16 cellular contexts compared by ENCODE assay signal in the genomic region with DNA sequence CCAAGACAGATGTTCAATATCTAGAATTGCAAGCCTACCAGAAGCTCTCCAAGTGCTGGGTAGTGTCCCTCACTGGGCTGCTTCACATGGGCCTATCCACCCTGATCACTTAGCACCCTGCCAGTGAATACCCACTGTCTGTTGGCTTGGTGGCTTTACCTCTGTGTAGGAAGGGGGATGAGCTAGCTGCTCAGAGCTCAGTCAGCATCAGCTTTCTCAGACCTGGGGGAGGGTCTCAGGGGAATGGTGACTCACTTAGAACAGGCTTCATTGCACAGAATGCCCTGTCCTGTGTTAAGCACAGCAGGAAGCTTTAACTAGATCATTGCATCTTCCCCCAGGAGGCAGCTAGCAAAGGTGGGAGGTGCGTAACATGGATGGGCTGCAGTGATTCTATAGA.
DNase-seq lines count a peak whose midpoint lies in the region; ATAC-seq, FAIRE-seq and TF ChIP-seq lines count a peak whose summit lies in the region.
"Had no signal": no experiment of that assay in that cellular context is flagged by ENCODE, and none has a peak within 500 bp of the region (broad histone marks: within the 10 kb centered on the region; RNA-seq: fewer than 3 reads in every experiment).

No MANE protein-coding gene starts in this region.

- H3K27me3 ChIP-seq in DND-41 (ENCODE audit: insufficient read depth, low read length, poor library complexity): no peaks in the 10 kb centered on the region
- no peaks in the 10 kb centered on the region for H3K27me3 ChIP-seq in ascending aorta
- H3K27me3 ChIP-seq in trophoblast cell (ENCODE audit: insufficient read depth, low read length): no peaks in the 10 kb centered on the region
- H3K27me3 ChIP-seq: left lung, ovary had no signal

- H3K4me3 ChIP-seq in DND-41 (ENCODE audit: low read depth in 1 of 2, low read length in 2 of 2): no peak overlapping the region
- H3K4me3 ChIP-seq in ascending aorta: no peak overlapping the region
- no peak overlapping the region for H3K4me3 ChIP-seq in trophoblast cell (ENCODE audit: low read depth, low read length)
- H3K4me3 ChIP-seq: left lung, ovary had no signal

- DNase-seq in DND-41 (peak; percentile 31), RCC 7860 (ENCODE audit: low spot score) (peak; percentile 75), islet precursor cell (peak; percentile 85), ascending aorta (ENCODE audit: low spot score in 2 of 2) (no peak), trophoblast cell (no peak)
- no peak for DNase-seq in stimulated activated CD4-positive, alpha-beta T cell treated with anti-CD3 and anti-CD28 coated beads, Interleukin-1b, Interleukin-23, amount 100 ng/mL, for 48 hours
- DNase-seq: activated T-cell treated with anti-CD3 and anti-CD28 coated beads, Interleukin-2, amount 50 U/mL, for 4 hours; left lung; NCI-H2171 treated with DMSO at 0.1 percent for 48 hours; ovary; stimulated activated CD4-positive, alpha-beta T cell treated with anti-CD3 and anti-CD28 coated beads, Interleukin-2, amount 100 ng/mL, for 48 hours; substantia nigra had no signal

- H3K23ac ChIP-seq in trophoblast cell (ENCODE audit: low read length): no peak overlapping the region

- no peak overlapping the region for H3K14ac ChIP-seq in trophoblast cell (ENCODE audit: low read length)

- H2AFZ ChIP-seq in DND-41 (ENCODE audit: low read depth, low read length) (no peak overlapping the region), trophoblast cell (ENCODE audit: insufficient read depth, low read length, poor library complexity) (no peak overlapping the region)

- no peak overlapping the region for H3K4ac ChIP-seq in trophoblast cell (ENCODE audit: low read depth, low read length)

- H3K18ac ChIP-seq in trophoblast cell (ENCODE audit: low read length): no peak overlapping the region

- no peaks in the 10 kb centered on the region for H3K9me3 ChIP-seq in DND-41 (ENCODE audit: insufficient read depth, low read length, severe bottlenecking)
- H3K9me3 ChIP-seq in ascending aorta: no peaks in the 10 kb centered on the region
- H3K9me3 ChIP-seq in trophoblast cell (ENCODE audit: insufficient read depth, low read depth, low read length): no peaks in the 10 kb centered on the region
- H3K9me3 ChIP-seq: left lung, ovary had no signal

- no peaks in the 10 kb centered on the region for H4K20me1 ChIP-seq in DND-41 (ENCODE audit: insufficient read depth, low read length)

- FAIRE-seq in RCC 7860 (lab: Jason Lieb, UNC): peak; percentile 45
- FAIRE-seq: bronchial epithelial cell had no signal

- no peaks in the 10 kb centered on the region for H3K36me3 ChIP-seq in DND-41 (ENCODE audit: insufficient read depth, low read length)
- H3K36me3 ChIP-seq in ascending aorta: no peaks in the 10 kb centered on the region
- H3K36me3 ChIP-seq in trophoblast cell (ENCODE audit: control insufficient read depth in 1 of 2, insufficient read depth in 2 of 2, low read length in 2 of 2): no peaks in the 10 kb centered on the region
- H3K36me3 ChIP-seq: left lung, ovary had no signal

- 0 out of 2 replicates have a peak overlapping the region, but pooled peaks have one; percentile 13 for H3K27ac ChIP-seq in DND-41 (ENCODE audit: low read length)
- no peak overlapping the region for H3K27ac ChIP-seq in ascending aorta
- H3K27ac ChIP-seq in trophoblast cell (ENCODE audit: low read depth, low read length): no peak overlapping the region
- H3K27ac ChIP-seq: KMS-11, left lung, ovary had no signal

- intact Hi-C loops in ascending aorta (cut with DNase I): no loop called here

- no peak overlapping the region for H3K9ac ChIP-seq in DND-41 (ENCODE audit: low read depth, low read length)
- H3K9ac ChIP-seq in trophoblast cell (ENCODE audit: low read length): no peak overlapping the region
- H3K9ac ChIP-seq: KMS-11 had no signal

- no peak overlapping the region for H4K91ac ChIP-seq in trophoblast cell (ENCODE audit: low read depth, low read length)

- no peaks in the 10 kb centered on the region for H3K79me2 ChIP-seq in DND-41 (ENCODE audit: insufficient read depth, low read length)
- H3K79me2 ChIP-seq in trophoblast cell (ENCODE audit: control insufficient read depth, insufficient read depth, low read length, poor library complexity): no peaks in the 10 kb centered on the region

- H2AK5ac ChIP-seq in trophoblast cell (ENCODE audit: low read length): no peak overlapping the region

- no peaks in the 10 kb centered on the region for H3K79me1 ChIP-seq in trophoblast cell (ENCODE audit: low read length)

- ATAC-seq in DND-41 (ENCODE audit: insufficient read depth, low read depth): peak; percentile 77; the same call in 2 of the 3 replicates
- ATAC-seq in HG02623 (IDR thresholded peaks at IDR 0.05; ENCODE audit: unreplicated experiment): peak; percentile 58
- no peak for ATAC-seq in GM19455 (IDR thresholded peaks at IDR 0.05; ENCODE audit: unreplicated experiment)
- ATAC-seq: activated T-cell treated with anti-CD3 and anti-CD28 coated beads, Interleukin-2, amount 50 U/mL, for 4 hours; left lung had no signal

- no peak overlapping the region for H2BK12ac ChIP-seq in trophoblast cell (ENCODE audit: low read length)

- no peak overlapping the region for H2BK120ac ChIP-seq in trophoblast cell (ENCODE audit: insufficient read depth, low read length, poor library complexity)

- TF ChIP-seq CTCF in DND-41 (IDR thresholded peaks at IDR 0.05; ENCODE audit: borderline replicate concordance, extremely low read depth, low read length, poor library complexity, severe bottlenecking): no peak
- TF ChIP-seq CTCF in ascending aorta (IDR thresholded peaks at IDR 0.05): no peak

- H4K8ac ChIP-seq in trophoblast cell (ENCODE audit: low read depth, low read length): no peak overlapping the region

- H2BK5ac ChIP-seq in trophoblast cell (ENCODE audit: low read depth, low read length, poor library complexity): no peak overlapping the region

- H3K4me2 ChIP-seq in DND-41 (ENCODE audit: insufficient read depth, low read length) (no peak overlapping the region), trophoblast cell (ENCODE audit: low read length) (no peak overlapping the region)
- H3K4me2 ChIP-seq: KMS-11 had no signal

- WGBS in trophoblast cell (ENCODE audit: extremely low coverage, insufficient coverage, insufficient read length): no CpG with 5 or more reads among the region's 1 CpG

- H3K4me1 ChIP-seq in DND-41 (ENCODE audit: insufficient read depth, low read length) (no peaks in the 10 kb centered on the region; the same call in 1 of the 2 replicates), ascending aorta (peaks cover 0 to 8% of the 10 kb centered on the region in 2 donors), trophoblast cell (ENCODE audit: control insufficient read depth in 1 of 2, insufficient read depth in 2 of 2, low read length in 2 of 2) (no peaks in the 10 kb centered on the region)
- H3K4me1 ChIP-seq: left lung had no signal

- H4K12ac ChIP-seq in trophoblast cell (ENCODE audit: low read depth, low read length): no peak overlapping the region

Comparison
In these comparisons a context has a peak if more than half of its experiments do, and no peak if none do; other contexts are left out.
1. DNase-seq: peak in DND-41 (single experiment), RCC 7860 (single experiment) and islet precursor cell (single experiment); none in stimulated activated CD4-positive, alpha-beta T cell treated with anti-CD3 and anti-CD28 coated beads, Interleukin-1b, Interleukin-23, amount 100 ng/mL, for 48 hours (single experiment), ascending aorta (0 of 2) and trophoblast cell (0 of 2).